Comparison of ENCODE assay signal across 8 cellular contexts in the genomic region with DNA sequence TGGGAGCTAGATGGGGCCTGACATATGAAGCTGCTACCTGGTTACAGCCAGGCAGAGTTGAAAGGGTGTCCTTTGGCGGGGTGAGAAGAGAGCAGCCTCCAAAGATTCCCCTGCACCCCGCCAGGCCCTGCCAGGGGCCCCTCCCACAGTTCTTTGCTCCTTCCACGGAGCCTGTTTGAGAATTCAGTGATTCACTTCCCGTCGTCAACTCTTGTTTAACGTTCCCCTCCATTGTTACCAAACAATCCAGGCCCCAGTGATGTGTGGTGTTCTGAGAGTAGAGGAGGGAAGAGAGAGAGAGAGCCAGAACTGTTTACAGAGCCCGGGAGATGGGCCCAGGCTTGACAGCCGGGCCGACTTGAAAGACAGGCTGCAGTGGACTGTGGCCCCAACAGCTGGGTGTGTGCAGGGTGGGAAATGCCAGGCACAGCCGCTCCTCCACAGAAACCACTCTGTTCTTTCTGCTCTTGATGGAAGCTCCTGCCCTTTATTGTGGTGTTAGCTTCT.
A peak's percentile ranks its signal among the peaks of the same experiment; 100 is the strongest.
DNase-seq lines count a peak whose midpoint lies in the region; ATAC-seq lines count a peak whose summit lies in the region.

No MANE protein-coding gene starts in this region.

- H3K9me3 ChIP-seq in right cardiac atrium (ENCODE audit: control insufficient read depth, low read length), result no peaks in the 10 kb centered on the region
- H3K9me3 ChIP-seq in skeletal muscle tissue (ENCODE audit: control insufficient read depth in 3 of 3, low read length in 3 of 3), result no peaks in the 10 kb centered on the region

- no peak overlapping the region for H3K4me3 ChIP-seq in right cardiac atrium (ENCODE audit: low read length)
- no peak overlapping the region for H3K4me3 ChIP-seq in skeletal muscle tissue (ENCODE audit: low read length in 3 of 3)

- CTCF ChIA-PET in activated naive CD4-positive, alpha-beta T cell treated with anti-CD3 and anti-CD28 coated beads, Interleukin-2, amount 10 ng/mL, durations not matched to agents 7 days and 5 days (lab: Charles Lee), result interaction anchor here (1.0 to 1.1 kb wide), 2 partner anchors 33 to 45 kb away, joined by 3 read pairs; no protein-coding TSS in a partner anchor

- ATAC-seq in right cardiac atrium, result peak; percentile 51 to 78
- ATAC-seq in GM19324 (IDR thresholded peaks at IDR 0.05; ENCODE audit: low FRiP score, unreplicated experiment), result no peak

- no peaks in the 10 kb centered on the region for H3K27me3 ChIP-seq in right cardiac atrium (ENCODE audit: control insufficient read depth, insufficient read depth)
- no peaks in the 10 kb centered on the region for H3K27me3 ChIP-seq in skeletal muscle tissue (ENCODE audit: control insufficient read depth in 3 of 3, insufficient read depth in 3 of 3, low read length in 3 of 3)

- peak overlapping the region; percentile 31 for H3K4me3 Mint-ChIP-seq in activated naive CD4-positive, alpha-beta T cell treated with anti-CD3 and anti-CD28 coated beads, Interleukin-2, amount 10 ng/mL, durations not matched to agents 7 days and 5 days

- peaks cover 35% of the 10 kb centered on the region for H3K4me1 ChIP-seq in right cardiac atrium (ENCODE audit: control insufficient read depth, insufficient read depth, low read length)
- peaks cover 78 to 80% (median 80%) of the 10 kb centered on the region in 3 donors for H3K4me1 ChIP-seq in skeletal muscle tissue (ENCODE audit: control insufficient read depth in 3 of 3, insufficient read depth in 3 of 3, low read length in 3 of 3)

- intact Hi-C loops in right cardiac atrium (cut with DNase I), result loop anchor here in 1 of 4 donors (10.0 kb wide), 1 partner anchor 82 kb away; a partner anchor contains a TSS

- H3K27ac Mint-ChIP-seq in activated naive CD4-positive, alpha-beta T cell treated with anti-CD3 and anti-CD28 coated beads, Interleukin-2, amount 10 ng/mL, durations not matched to agents 7 days and 5 days, result peak overlapping the region; percentile 91

- H3K27me3 Mint-ChIP-seq in activated naive CD4-positive, alpha-beta T cell treated with anti-CD3 and anti-CD28 coated beads, Interleukin-2, amount 10 ng/mL, durations not matched to agents 7 days and 5 days, result no peaks in the 10 kb centered on the region

- WGBS in right cardiac atrium, result 35% methylated on average over 10 of the region's 10 CpGs

- peak overlapping the region; percentile 94 for H3K27ac ChIP-seq in right cardiac atrium (ENCODE audit: low read length)
- peak overlapping the region; percentile 83 for H3K27ac ChIP-seq in skeletal muscle tissue (ENCODE audit: low read depth, low read length)

- peaks cover 89% of the 10 kb centered on the region for H3K4me1 Mint-ChIP-seq in activated naive CD4-positive, alpha-beta T cell treated with anti-CD3 and anti-CD28 coated beads, Interleukin-2, amount 10 ng/mL, durations not matched to agents 7 days and 5 days

- H3K9ac ChIP-seq in skeletal muscle tissue (ENCODE audit: low read depth in 1 of 3, low read length in 3 of 3), result peak overlapping the region; percentile 40 to 54 (median 42)

- no peaks in the 10 kb centered on the region for H3K36me3 ChIP-seq in skeletal muscle tissue (ENCODE audit: control insufficient read depth in 3 of 3, insufficient read depth in 3 of 3, low read length in 3 of 3)

- no peaks in the 10 kb centered on the region for H3K9me3 Mint-ChIP-seq in activated naive CD4-positive, alpha-beta T cell treated with anti-CD3 and anti-CD28 coated beads, Interleukin-2, amount 10 ng/mL, durations not matched to agents 7 days and 5 days

- peaks cover 17% of the 10 kb centered on the region for H3K36me3 Mint-ChIP-seq in activated naive CD4-positive, alpha-beta T cell treated with anti-CD3 and anti-CD28 coated beads, Interleukin-2, amount 10 ng/mL, durations not matched to agents 7 days and 5 days

- DNase-seq in A172 (ENCODE audit: low spot score), result peak; percentile 62
- DNase-seq in LoVo (ENCODE audit: low spot score), result peak; percentile 85
- peak; percentile 56 for DNase-seq in activated naive CD4-positive, alpha-beta T cell treated with anti-CD3 and anti-CD28 coated beads, Interleukin-2, amount 10 ng/mL, durations not matched to agents 7 days and 5 days
- peak in 2 of 3 donors; percentile 56 to 61 for DNase-seq in right cardiac atrium
- no peak for DNase-seq in NCI-H146 treated with DMSO at 0.1 percent for 48 hours (lab: John Stamatoyannopoulos, UW; ENCODE audit: unreplicated experiment)
- no peak for DNase-seq in inferior parietal cortex (ENCODE audit: extremely low spot score)

Comparison
In these comparisons a context has a peak if more than half of its experiments do, and no peak if none do; other contexts are left out.
1. DNase-seq: peak in A172 (single experiment), LoVo (single experiment), activated naive CD4-positive, alpha-beta T cell treated with anti-CD3 and anti-CD28 coated beads, Interleukin-2, amount 10 ng/mL, durations not matched to agents 7 days and 5 days (single experiment) and right cardiac atrium (2 of 3); none in NCI-H146 treated with DMSO at 0.1 percent for 48 hours (single experiment) and inferior parietal cortex (single experiment).